Comparison of ENCODE assay signal across 8 cellular contexts in genomic region chr14:54366726-54367707, GRCh38.
DNase-seq lines count a peak whose midpoint lies in the region; ATAC-seq, FAIRE-seq and TF ChIP-seq lines count a peak whose summit lies in the region.

No MANE protein-coding gene starts in this region.

- POLR2A ChIA-PET in RWPE1 (lab: Yijun Ruan, JAX; ENCODE audit: low non-redundant PET) = no interaction called here

- DNase-seq in AG09309 (ENCODE audit: low read depth) (peak; percentile 57), GM13977 (ENCODE audit: low spot score) (no peak), HTR-8/SVneo (ENCODE audit: insufficient read length, low spot score) (peak; percentile 82), RWPE1 (ENCODE audit: low spot score) (peak; percentile 38), caudate nucleus (lab: John Stamatoyannopoulos, UW) (peak in 46 of 61 donors; percentile 1 to 76 (median 23)), kidney glomerular epithelial cell (lab: John Stamatoyannopoulos, UW) (peak; percentile 84)
- peak; percentile 29 for DNase-seq in stimulated activated CD8-positive, alpha-beta memory T cell treated with anti-CD3 and anti-CD28 coated beads, Interleukin-4, amount 100 ng/mL, for 48 hours

- CTCF ChIA-PET in RWPE1 (lab: Yijun Ruan, JAX) = interaction anchor here (1.0 to 1.1 kb wide), 2 partner anchors 12 to 54 kb away, joined by 3 read pairs; no protein-coding TSS in a partner anchor

- in situ Hi-C loops in GM13977 (cut with MboI; ENCODE audit: low pct_unique_long_range_greater_than_20kb, low sequenced_read_pairs, unreplicated experiment) = no loop called here

- no peak for ATAC-seq in GM19397 (IDR thresholded peaks at IDR 0.05; ENCODE audit: unreplicated experiment)

- no peak overlapping the region for H3K27ac ChIP-seq in RWPE1
- H3K27ac ChIP-seq in caudate nucleus (ENCODE audit: low read depth, low read length) = no peak overlapping the region

- peak; percentile 87 for TF ChIP-seq CTCF in AG09309 (IDR thresholded peaks at IDR 0.05; ENCODE audit: control insufficient read depth, insufficient read depth, low read depth, low read length, missing control alignments)
- peak; percentile 57 for TF ChIP-seq CTCF in GM13977 (IDR thresholded peaks at IDR 0.05; ENCODE audit: extremely low read depth, insufficient read depth, missing control alignments)
- TF ChIP-seq CTCF in RWPE1 (conservative IDR thresholded peaks at IDR 0.05; ENCODE audit: low read depth) = peak; percentile 41

- peak; percentile 97 for FAIRE-seq in HTR-8/SVneo (lab: Jason Lieb, UNC)

- H3K4me3 ChIP-seq in AG09309 (ENCODE audit: control insufficient read depth, low read depth, low read length) = no peak overlapping the region
